ENCODE assay signal across 11 cellular contexts in the genomic region with DNA sequence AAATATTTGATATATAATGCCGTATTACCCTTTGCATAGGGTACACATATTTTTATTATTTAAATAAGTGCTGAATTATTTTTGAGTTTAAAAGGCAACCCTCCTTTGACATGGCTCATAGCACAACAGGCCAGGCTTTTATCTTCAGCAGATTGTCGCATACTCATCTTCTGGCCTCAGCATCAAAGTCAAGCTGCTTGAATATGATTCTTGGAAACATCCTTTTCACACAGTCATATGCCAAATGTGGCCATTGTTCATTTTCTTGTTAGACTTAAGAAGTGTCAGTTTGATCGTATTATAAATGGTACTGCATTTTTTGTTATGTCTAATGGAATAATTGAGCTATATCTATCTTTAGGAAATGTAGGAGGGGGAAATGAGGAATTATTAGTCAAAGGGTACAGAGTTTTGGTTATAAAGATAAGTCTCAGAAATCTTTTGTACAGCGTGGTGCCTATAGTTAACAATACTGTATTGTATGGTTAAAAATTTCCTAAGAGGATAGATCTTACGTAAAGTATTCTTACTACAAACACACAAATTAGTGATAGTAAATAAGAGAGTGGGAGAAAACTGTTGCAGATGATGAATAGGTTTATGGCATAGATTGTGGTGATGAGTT.
"Had no signal": no experiment of that assay in that cellular context is flagged by ENCODE, and none has a peak within 500 bp of the region (broad histone marks: within the 10 kb centered on the region; RNA-seq: fewer than 3 reads in every experiment).

No MANE protein-coding gene starts in this region.

- H3K4me3 ChIP-seq: stomach, thoracic aorta had no signal

- H3K9me3 Mint-ChIP-seq: endodermal cell; neural crest cell; T-helper 1 cell treated with Interleukin-12 subunit alpha and Interleukin-12 subunit beta and Interleukin-4 antibody, amounts not matched to agents 30 μg/mL and 1 μg/mL, for 36 hours had no signal

- H3K4me3 Mint-ChIP-seq: endodermal cell; neural crest cell; T-helper 1 cell treated with Interleukin-12 subunit alpha and Interleukin-12 subunit beta and Interleukin-4 antibody, amounts not matched to agents 30 μg/mL and 1 μg/mL, for 36 hours had no signal

- H3K36me3 ChIP-seq: stomach, thoracic aorta had no signal

- DNase-seq: activated gamma-delta T cell treated with Interleukin-2 at 50 U/mL for 16 hours; endodermal cell; hippocampal formation; retina; stimulated activated CD4-positive, alpha-beta T cell treated with anti-CD3 and anti-CD28 coated beads, Interleukin-4, amount 100 ng/mL, for 1 hour; stimulated activated CD8-positive, alpha-beta memory T cell treated with anti-CD3 and anti-CD28 coated beads, Interleukin-4, amount 100 ng/mL, for 48 hours; stomach had no signal

- ATAC-seq: SK-N-SH treated with all-trans-retinoic acid at 6 μM for 48 hours had no signal

- H3K27ac ChIP-seq: stomach, thoracic aorta had no signal

- H3K9me3 ChIP-seq: stomach, thoracic aorta had no signal

- H3K27ac Mint-ChIP-seq: endodermal cell; T-helper 1 cell treated with Interleukin-12 subunit alpha and Interleukin-12 subunit beta and Interleukin-4 antibody, amounts not matched to agents 30 μg/mL and 1 μg/mL, for 36 hours had no signal

- H3K27me3 ChIP-seq: stomach had no signal

- H3K4me1 Mint-ChIP-seq: neural crest cell had no signal
